In genomic region chr21:27040738-27041137, GRCh38 we compare ENCODE assay signal across 24 cellular contexts.
A peak's percentile ranks its signal among the peaks of the same experiment; 100 is the strongest.
DNase-seq lines count a peak whose midpoint lies in the region; ATAC-seq and TF ChIP-seq lines count a peak whose summit lies in the region.
"Had no signal": no experiment of that assay in that cellular context is flagged by ENCODE, and none has a peak within 500 bp of the region (broad histone marks: within the 10 kb centered on the region; RNA-seq: fewer than 3 reads in every experiment).

No MANE protein-coding gene starts in this region.

- H3K9ac ChIP-seq in Karpas-422 (ENCODE audit: low read length) = no peak overlapping the region
- H3K9ac ChIP-seq: GM23248, KMS-11 had no signal

- peak; percentile 32; the same call in 1 of the 2 replicates for ATAC-seq in WTC11
- ATAC-seq: Right ventricle myocardium inferior had no signal

- H3K27me3 Mint-ChIP-seq in WTC11 (ENCODE audit: low read depth) = no peaks in the 10 kb centered on the region
- H3K27me3 Mint-ChIP-seq: IgD-negative memory B cell had no signal

- CTCF ChIA-PET in WTC11 (lab: Charles Lee) = no interaction called here

- H3K4me2 ChIP-seq in Karpas-422 (ENCODE audit: low read depth, low read length, poor library complexity, severe bottlenecking) = no peak overlapping the region
- H3K4me2 ChIP-seq: KMS-11 had no signal

- no peak overlapping the region for H3K4me3 Mint-ChIP-seq in WTC11
- H3K4me3 Mint-ChIP-seq: IgD-negative memory B cell had no signal

- H3K79me2 ChIP-seq in Karpas-422 (ENCODE audit: low read length) = no peaks in the 10 kb centered on the region

- no peak overlapping the region for H3K27ac ChIP-seq in Karpas-422 (ENCODE audit: low read length)
- H3K27ac ChIP-seq: GM23248, KMS-11, SJSA1 had no signal

- 0 out of 2 replicates have a peak, but pooled peaks cover 2% of the 10 kb centered on the region for H3K36me3 Mint-ChIP-seq in WTC11
- H3K36me3 Mint-ChIP-seq: IgD-negative memory B cell had no signal

- TF ChIP-seq CTCF in WTC11 (IDR thresholded peaks at IDR 0.05) = no peak

- no peaks in the 10 kb centered on the region for H3K9me2 ChIP-seq in Karpas-422 (replicated peaks; ENCODE audit: insufficient read depth, low read length)

- no peaks in the 10 kb centered on the region for H3K4me1 ChIP-seq in Karpas-422 (ENCODE audit: low read length)
- H3K4me1 ChIP-seq: SJSA1 had no signal

- POLR2A ChIA-PET in WTC11 (lab: Charles Lee) = no interaction called here

- H3K9me3 Mint-ChIP-seq in WTC11 = peaks cover 11% of the 10 kb centered on the region

- no peak overlapping the region for H3K27ac Mint-ChIP-seq in WTC11
- H3K27ac Mint-ChIP-seq: IgD-negative memory B cell had no signal

- H2AFZ ChIP-seq in Karpas-422 (ENCODE audit: low read length) = no peak overlapping the region
- H2AFZ ChIP-seq: GM23248 had no signal

- DNase-seq in Daoy (ENCODE audit: low read depth) = peak; percentile 16
- DNase-seq in M059J (ENCODE audit: low read depth) = peak; percentile 56
- DNase-seq in WTC11 (ENCODE audit: low spot score) = no peak
- peak; percentile 16 for DNase-seq in glomerular visceral epithelial cell (ENCODE audit: extremely low spot score)
- no peak for DNase-seq in Karpas-422
- DNase-seq in ecto neural progenitor cell (ENCODE audit: low spot score) = no peak
- DNase-seq in HUDEP-2 (lab: John Stamatoyannopoulos, UW; ENCODE audit: unreplicated experiment in 76 of 76) = no peak
- DNase-seq in MG63 = no peak
- DNase-seq: Calu3, DMS79 treated with DMSO at 0.1 percent for 48 hours, GM23248, HCEC 1CT, MV-4-11, NCI-H1105 treated with DMSO at 0.1 percent for 48 hours, NCI-H146, NCI-H1930, NCI-H2107, NCI-H446, NCI-H524 treated with DMSO at 0.1 percent for 48 hours, NCI-H774 had no signal

- no peaks in the 10 kb centered on the region for H4K20me1 ChIP-seq in Karpas-422 (ENCODE audit: insufficient read depth, low read depth, low read length)

- H3K4me1 Mint-ChIP-seq in WTC11 = peaks cover 13% of the 10 kb centered on the region
- H3K4me1 Mint-ChIP-seq: IgD-negative memory B cell had no signal

- H3K27me3 ChIP-seq in Karpas-422 (ENCODE audit: low read length) (no peaks in the 10 kb centered on the region), MG63 (no peaks in the 10 kb centered on the region)
- H3K27me3 ChIP-seq: SJSA1 had no signal

- H3K9me3 ChIP-seq in Karpas-422 (ENCODE audit: low read length) (peaks cover 33% of the 10 kb centered on the region), MG63 (no peaks in the 10 kb centered on the region)
- H3K9me3 ChIP-seq: SJSA1 had no signal

- H3K36me3 ChIP-seq in Karpas-422 (ENCODE audit: insufficient read depth, low read length) (no peaks in the 10 kb centered on the region), MG63 (no peaks in the 10 kb centered on the region)
- H3K36me3 ChIP-seq: SJSA1 had no signal

- H3K4me3 ChIP-seq in Karpas-422 (ENCODE audit: low read length) (no peak overlapping the region), MG63 (no peak overlapping the region)
- H3K4me3 ChIP-seq: GM23248, SJSA1 had no signal

TF ChIP-seq in WTC11, 78 proteins besides CTCF, POLR2A, EP300 and RAD21:
- TF ChIP-seq TEAD1 (CRISPR knock-in tag; IDR thresholded peaks at IDR 0.05) (no peak), TEAD4 (CRISPR knock-in tag; IDR thresholded peaks at IDR 0.05) (no peak)
- TF ChIP-seq, protein P1, sequence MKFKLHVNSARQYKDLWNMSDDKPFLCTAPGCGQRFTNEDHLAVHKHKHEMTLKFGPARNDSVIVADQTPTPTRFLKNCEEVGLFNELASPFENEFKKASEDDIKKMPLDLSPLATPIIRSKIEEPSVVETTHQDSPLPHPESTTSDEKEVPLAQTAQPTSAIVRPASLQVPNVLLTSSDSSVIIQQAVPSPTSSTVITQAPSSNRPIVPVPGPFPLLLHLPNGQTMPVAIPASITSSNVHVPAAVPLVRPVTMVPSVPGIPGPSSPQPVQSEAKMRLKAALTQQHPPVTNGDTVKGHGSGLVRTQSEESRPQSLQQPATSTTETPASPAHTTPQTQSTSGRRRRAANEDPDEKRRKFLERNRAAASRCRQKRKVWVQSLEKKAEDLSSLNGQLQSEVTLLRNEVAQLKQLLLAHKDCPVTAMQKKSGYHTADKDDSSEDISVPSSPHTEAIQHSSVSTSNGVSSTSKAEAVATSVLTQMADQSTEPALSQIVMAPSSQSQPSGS (CRISPR knock-in tag; IDR thresholded peaks at IDR 0.05; ENCODE audit: borderline replicate concordance, low read depth) = no peak
TF ChIP-seq in WTC11: peak in this region for 0.

Comparison
In these comparisons a context has a peak if more than half of its experiments do, and no peak if none do; other contexts are left out.
1. DNase-seq: peak in Daoy (single experiment), M059J (single experiment) and glomerular visceral epithelial cell (single experiment); none in WTC11 (single experiment), Karpas-422 (single experiment), ecto neural progenitor cell (single experiment), HUDEP-2 (0 of 76) and MG63 (single experiment).